Comparison of ENCODE assay signal across 8 cellular contexts in genomic region chr17:46771601-46772012, GRCh38. TPM values are rescaled to one million over a fixed set of nuclear protein-coding genes. Genes with fewer than 3 reads are reported as not detected.
DNase-seq lines count a peak whose midpoint lies in the region; ATAC-seq and TF ChIP-seq lines count a peak whose summit lies in the region.

No MANE protein-coding gene starts in this region.

- no TSS peak for BruUV-seq in PC-9 (replicated peaks; lab: Mats Ljungman, UMichigan)

- WGBS in esophagus muscularis mucosa = no CpG with 5 or more reads among the region's 80 CpGs

- no peaks in the 10 kb centered on the region for H4K20me1 ChIP-seq in PC-9 (ENCODE audit: insufficient read depth)

- no peak for TF ChIP-seq CTCF in 22Rv1 (IDR thresholded peaks at IDR 0.05)
- TF ChIP-seq CTCF in GM12864 (IDR thresholded peaks at IDR 0.05; ENCODE audit: low read depth, low read length, missing control alignments) = no peak
- TF ChIP-seq CTCF in PC-9 (conservative IDR thresholded peaks at IDR 0.05) = no peak
- TF ChIP-seq CTCF in esophagus muscularis mucosa (IDR thresholded peaks at IDR 0.05) = no peak
- no peak for TF ChIP-seq CTCF in omental fat pad (IDR thresholded peaks at IDR 0.05)

- TF ChIP-seq POLR2A in esophagus muscularis mucosa (IDR thresholded peaks at IDR 0.05; ENCODE audit: low read depth) = no peak

- POLR2A ChIA-PET in PC-9 (lab: Charles Lee; ENCODE audit: unreplicated experiment) = no interaction called here

- peak overlapping the region; percentile 90; the same call in 1 of the 2 replicates for H3K4me2 ChIP-seq in PC-9

- H3K36me3 ChIP-seq in PC-9 (ENCODE audit: low read depth) = no peaks in the 10 kb centered on the region
- no peaks in the 10 kb centered on the region for H3K36me3 ChIP-seq in esophagus muscularis mucosa

- peaks cover 36% of the 10 kb centered on the region; the same call in 1 of the 2 replicates for H3F3A ChIP-seq in PC-9 (ENCODE audit: insufficient read depth, low read depth)

- CTCF ChIA-PET in PC-9 (lab: Charles Lee) = no interaction called here

- H3K79me2 ChIP-seq in PC-9 (ENCODE audit: low read depth) = peaks cover 34% of the 10 kb centered on the region

- H3K27me3 ChIP-seq in PC-9 (ENCODE audit: insufficient read depth, low read depth) = no peaks in the 10 kb centered on the region
- H3K27me3 ChIP-seq in esophagus muscularis mucosa = peaks cover 0 to 38% (median 0%) of the 10 kb centered on the region in 4 donors

- peak overlapping the region; percentile 94 for H2AFZ ChIP-seq in PC-9

- DNase-seq in GM12864 (ENCODE audit: low read depth) (no peak), PC-9 (peak in 1 of 2 experiments; percentile 41), esophagus muscularis mucosa (ENCODE audit: extremely low spot score) (no peak), omental fat pad (ENCODE audit: low spot score) (no peak)

- no peaks in the 10 kb centered on the region for H3K9me2 ChIP-seq in PC-9 (ENCODE audit: insufficient read depth)

- intact Hi-C loops in PC-9 (cut with micrococcal nuclease; ENCODE audit: unreplicated experiment) (loop anchor here (2.0 to 5.0 kb wide), 2 partner anchors 13 to 46 kb away; partner anchors contain the start of gene WNT3), esophagus muscularis mucosa (cut with DNase I) (no loop called here)

- H3K27ac ChIP-seq in 22Rv1 (peak overlapping the region; percentile 65), PC-9 (peak overlapping the region; percentile 80), esophagus muscularis mucosa (replicated peaks in 1 of 4) (peak overlapping the region; percentile 71 to 81 (median 78))

- ATAC-seq in omental fat pad (ENCODE audit: low FRiP score) (peak; percentile 25), HG02588 (IDR thresholded peaks at IDR 0.05; ENCODE audit: unreplicated experiment) (no peak), HG03135 (IDR thresholded peaks at IDR 0.05; ENCODE audit: unreplicated experiment) (no peak), GM18858 (IDR thresholded peaks at IDR 0.05; ENCODE audit: unreplicated experiment) (no peak)

- TF ChIP-seq EP300 in esophagus muscularis mucosa (IDR thresholded peaks at IDR 0.05) = no peak

- H3K4me1 ChIP-seq in PC-9 (replicated peaks; ENCODE audit: insufficient read depth) (peaks cover 28% of the 10 kb centered on the region), esophagus muscularis mucosa (peaks cover 10 to 32% (median 27%) of the 10 kb centered on the region in 4 donors)

- H3K9me3 ChIP-seq in PC-9 (ENCODE audit: insufficient read depth, low read depth) = no peaks in the 10 kb centered on the region
- H3K9me3 ChIP-seq in esophagus muscularis mucosa = no peaks in the 10 kb centered on the region

- H3K4me3 ChIP-seq in GM12864 (ENCODE audit: low read depth, low read length) (peak overlapping the region; percentile 56), PC-9 (peak overlapping the region; percentile 75; the same call in 1 of the 2 replicates), esophagus muscularis mucosa (peak overlapping the region; percentile 64 to 84 (median 70))

RNA-seq across cellular contexts. Expression of gene WNT3, which starts 46.9 kb away (rescaled TPM):
- 11.5 and 14.0 TPM in 2 replicates for total RNA-seq in PC-9 (2021)
- 1 to 10 TPM in 2 of 4 donors, under 1 TPM in 2; under 0.01 to 1.3 (median 1.1) TPM for total RNA-seq in esophagus muscularis mucosa
- 1 to 10 TPM in 3 of 4 donors, under 1 TPM in 1; 0.82 to 2.1 (median 1.2) TPM for total RNA-seq in omental fat pad
